In the genomic region with DNA sequence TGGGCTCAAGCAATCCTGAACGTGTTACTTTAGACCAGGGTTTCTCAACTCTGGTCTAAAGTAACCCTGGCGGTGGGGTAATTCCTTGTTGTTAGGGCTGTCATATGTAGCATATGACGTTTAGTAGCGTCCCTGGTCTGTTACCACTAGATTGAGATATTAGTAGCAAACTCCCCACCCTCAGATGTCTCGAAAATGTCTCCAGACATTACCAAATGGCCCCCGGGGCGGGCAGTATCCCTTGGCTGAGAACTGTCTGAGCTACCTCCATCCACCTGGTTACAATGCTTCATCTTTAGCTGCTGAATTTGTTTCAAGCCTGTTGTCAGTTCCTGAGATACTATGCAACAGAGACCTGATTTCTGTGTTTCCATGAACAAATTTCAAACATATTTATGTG, we compare ENCODE assay signal across 11 cellular contexts. TPM values are rescaled to one million over a fixed set of nuclear protein-coding genes. Genes with fewer than 3 reads are reported as not detected.
"Had no signal": no experiment of that assay in that cellular context is flagged by ENCODE, and none has a peak within 500 bp of the region (broad histone marks: within the 10 kb centered on the region; RNA-seq: fewer than 3 reads in every experiment).

No MANE protein-coding gene starts in this region.

- H3K4me2 ChIP-seq: GM23338 had no signal

- DNase-seq: H7, HFFc6, KBM-7 had no signal

- H3K27ac ChIP-seq: HL-60 had no signal

- H3K4me3 ChIP-seq: GM23338, HAP-1 had no signal

- H2AFZ ChIP-seq: GM23338 had no signal

- H3K36me3 ChIP-seq: HAP-1 had no signal

- H3K4me1 ChIP-seq: HAP-1 had no signal

- FAIRE-seq: HepG2 had no signal

- H3K9me3 ChIP-seq: HAP-1 had no signal

- ATAC-seq: GM23338, HCT116, HepG2 had no signal

RNA-seq across cellular contexts. Expression of gene CLDN34, which starts 56.7 kb away (rescaled TPM):
- total RNA-seq: GM23338, H4, H7, HepG2, HFFc6, HT1080 had no signal
- polyA plus RNA-seq: GM23338, HepG2, IgD-negative memory B cell had no signal
